11 cellular contexts compared by ENCODE assay signal in the genomic region with DNA sequence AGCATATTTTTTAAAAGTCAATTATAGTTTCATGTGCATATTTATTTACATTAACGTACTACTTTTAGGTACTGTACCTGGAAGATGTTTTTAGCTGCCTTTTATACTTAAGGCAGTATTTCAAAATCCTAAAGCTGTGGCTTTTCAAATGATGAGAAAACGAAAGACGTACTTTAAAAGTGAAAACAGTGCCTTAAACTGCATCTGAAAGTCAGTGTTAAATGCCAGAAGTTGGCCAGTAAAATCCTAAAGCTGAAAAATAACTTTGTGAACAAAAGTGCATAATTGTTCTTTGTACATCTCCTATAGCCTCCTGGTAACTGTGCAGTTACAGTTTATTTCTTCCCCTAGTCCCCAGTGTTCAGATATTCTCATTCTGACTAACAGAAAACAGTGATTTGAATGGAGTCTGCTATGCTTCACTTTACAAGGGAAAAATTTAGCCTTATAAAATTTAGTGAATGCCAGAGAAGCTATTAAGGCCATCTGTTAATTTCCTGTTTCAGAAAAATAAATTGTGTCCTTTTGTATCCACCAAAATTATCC. TPM values are rescaled to one million over a fixed set of nuclear protein-coding genes. Genes with fewer than 3 reads are reported as not detected.
A peak's percentile ranks its signal among the peaks of the same experiment; 100 is the strongest.
DNase-seq lines count a peak whose midpoint lies in the region; ATAC-seq and TF ChIP-seq lines count a peak whose summit lies in the region.
"Had no signal": no experiment of that assay in that cellular context is flagged by ENCODE, and none has a peak within 500 bp of the region (broad histone marks: within the 10 kb centered on the region; RNA-seq: fewer than 3 reads in every experiment).

No MANE protein-coding gene starts in this region.

- no peaks in the 10 kb centered on the region for H3K9me3 Mint-ChIP-seq in CD8-positive, alpha-beta memory T cell

- H3K27ac Mint-ChIP-seq in CD8-positive, alpha-beta memory T cell, result peak overlapping the region in 4 of 8 donors; percentile 18 to 72 (median 60)

- H3K36me3 ChIP-seq in CD8-positive, alpha-beta memory T cell (ENCODE audit: insufficient read depth, low read length), result no peaks in the 10 kb centered on the region
- H3K36me3 ChIP-seq in WERI-Rb-1 (peaks cover 27% of the 10 kb centered on the region), prostate gland (no peaks in the 10 kb centered on the region)

- TF ChIP-seq POLR2A in prostate gland (IDR thresholded peaks at IDR 0.05), result no peak

- peaks cover 42% of the 10 kb centered on the region for H3K4me1 ChIP-seq in CD8-positive, alpha-beta memory T cell (ENCODE audit: insufficient read depth, low read length)
- H3K4me1 ChIP-seq in prostate gland (replicated peaks), result no peaks in the 10 kb centered on the region

- CTCF ChIA-PET in CD8-positive, alpha-beta memory T cell (lab: Charles Lee), result interaction anchor here (1.0 to 1.2 kb wide), 2 partner anchors 18 to 33 kb away, joined by 3 read pairs; no protein-coding TSS in a partner anchor

- H3K9me3 ChIP-seq in CD8-positive, alpha-beta memory T cell (ENCODE audit: low read length), result no peaks in the 10 kb centered on the region
- no peaks in the 10 kb centered on the region for H3K9me3 ChIP-seq in WERI-Rb-1 (ENCODE audit: severe bottlenecking)
- no peaks in the 10 kb centered on the region for H3K9me3 ChIP-seq in prostate gland

- H3K4me1 Mint-ChIP-seq in CD8-positive, alpha-beta memory T cell, result peaks cover 39 to 61% (median 40%) of the 10 kb centered on the region in 3 donors

- no peak for DNase-seq in CD8-positive, alpha-beta memory T cell
- DNase-seq in foreskin fibroblast (no peak), SK-N-DZ (ENCODE audit: low spot score) (no peak), WERI-Rb-1 (no peak), prostate gland (ENCODE audit: low spot score) (no peak)
- DNase-seq: NCI-H1436, T1000 had no signal

- POLR2A ChIA-PET in CD8-positive, alpha-beta memory T cell (lab: Charles Lee), result no interaction called here

- ATAC-seq in GM21786 (IDR thresholded peaks at IDR 0.05; ENCODE audit: unreplicated experiment) (peak; percentile 31), SK-N-SH treated with all-trans-retinoic acid at 6 μM for 48 hours (no peak; the same call in 2 of the 3 replicates), HG02763 (IDR thresholded peaks at IDR 0.05; ENCODE audit: unreplicated experiment) (no peak)

- no peak overlapping the region for H3K4me3 ChIP-seq in CD8-positive, alpha-beta memory T cell (ENCODE audit: low read length)
- H3K4me3 ChIP-seq in foreskin fibroblast (ENCODE audit: low read depth in 1 of 2, low read length in 2 of 2) (peak overlapping the region; percentile 29 to 42), WERI-Rb-1 (ENCODE audit: low read depth, low read length) (no peak overlapping the region), prostate gland (no peak overlapping the region)
- H3K4me3 ChIP-seq: smooth muscle cell had no signal

- intact Hi-C loops in prostate gland (cut with DNase I), result no loop called here

- WGBS in prostate gland, result 58% methylated on average over 3 of the region's 3 CpGs

- peaks cover 0 to 33% (median 4%) of the 10 kb centered on the region in 3 donors for H3K36me3 Mint-ChIP-seq in CD8-positive, alpha-beta memory T cell

- TF ChIP-seq CTCF in foreskin fibroblast (IDR thresholded peaks at IDR 0.05; ENCODE audit: low read depth, low read length) (no peak), WERI-Rb-1 (IDR thresholded peaks at IDR 0.05; ENCODE audit: low read depth, low read length) (no peak), prostate gland (IDR thresholded peaks at IDR 0.05) (no peak)

- no peak overlapping the region for H3K27ac ChIP-seq in CD8-positive, alpha-beta memory T cell (ENCODE audit: low read depth, low read length)
- H3K27ac ChIP-seq in WERI-Rb-1, result no peak overlapping the region
- H3K27ac ChIP-seq in prostate gland, result no peak overlapping the region

- peak overlapping the region; percentile 54 to 75 (median 68) for H3K4me3 Mint-ChIP-seq in CD8-positive, alpha-beta memory T cell

- H3K27me3 Mint-ChIP-seq in CD8-positive, alpha-beta memory T cell, result no peaks in the 10 kb centered on the region

- H3K27me3 ChIP-seq in CD8-positive, alpha-beta memory T cell (ENCODE audit: insufficient read depth, low read length, poor library complexity, severe bottlenecking), result no peaks in the 10 kb centered on the region
- H3K27me3 ChIP-seq in WERI-Rb-1 (ENCODE audit: insufficient read depth, low read depth, severe bottlenecking) (no peaks in the 10 kb centered on the region), prostate gland (replicated peaks; ENCODE audit: insufficient read depth) (no peaks in the 10 kb centered on the region)

TF ChIP-seq in SK-N-SH treated with all-trans-retinoic acid at 6 μM for 48 hours, 23 proteins besides CTCF, POLR2A, EP300 and RAD21:
- TF ChIP-seq ISL1 (CRISPR knock-in tag; IDR thresholded peaks at IDR 0.05) (peak; percentile 26; the same call in 1 of the 2 replicates), PATZ1 (CRISPR knock-in tag; IDR thresholded peaks at IDR 0.05; ENCODE audit: borderline replicate concordance) (no peak), OSR1 (CRISPR knock-in tag; IDR thresholded peaks at IDR 0.05) (no peak)
TF ChIP-seq in SK-N-SH treated with all-trans-retinoic acid at 6 μM for 48 hours: peak in this region for 1.

RNA-seq across cellular contexts. Expression of gene EED, which starts 6.8 kb away (rescaled TPM):
- 100 to 1,000 TPM; 188 to 190 TPM for total RNA-seq in CD8-positive, alpha-beta memory T cell
- polyA plus RNA-seq in CD8-positive, alpha-beta memory T cell, result 23.6 TPM
- polyA plus RNA-seq in SK-N-DZ (2014; cell fraction: cytosol; rRNA removed), result 29.0 and 41.2 TPM in 2 replicates
- polyA plus RNA-seq in SK-N-DZ (2014; cell fraction: nucleus; rRNA removed), result 47.0 and 58.1 TPM in 2 replicates
- 10 to 100 TPM; 18.1 to 20.9 TPM for total RNA-seq in prostate gland

RNA-seq across cellular contexts. Expression of gene HIKESHI, which starts 50.7 kb away (rescaled TPM):
- 10 to 100 TPM; 52.9 to 56.9 TPM for total RNA-seq in CD8-positive, alpha-beta memory T cell
- polyA plus RNA-seq in CD8-positive, alpha-beta memory T cell, result 85.3 TPM
- polyA plus RNA-seq in SK-N-DZ (2014; cell fraction: cytosol; rRNA removed), result 118 and 131 TPM in 2 replicates
- 96.7 and 102 TPM in 2 replicates for polyA plus RNA-seq in SK-N-DZ (2014; cell fraction: nucleus; rRNA removed)
- 10 to 100 TPM; 29.4 to 38.9 TPM for total RNA-seq in prostate gland

Comparison
In these comparisons a context has a peak if more than half of its experiments do, and no peak if none do; other contexts are left out.
1. H3K4me3 ChIP-seq: peak in foreskin fibroblast (2 of 2); none in CD8-positive, alpha-beta memory T cell (single experiment), WERI-Rb-1 (single experiment) and prostate gland (0 of 2).
2. RNA of gene EED, which starts 6.8 kb away (total RNA-seq): 188 to 190 TPM in CD8-positive, alpha-beta memory T cell; 18.1 to 20.9 TPM in prostate gland; every median in the first group is over 4 times any median in the second.